ENCODE assay signal across 15 cellular contexts in the genomic region with DNA sequence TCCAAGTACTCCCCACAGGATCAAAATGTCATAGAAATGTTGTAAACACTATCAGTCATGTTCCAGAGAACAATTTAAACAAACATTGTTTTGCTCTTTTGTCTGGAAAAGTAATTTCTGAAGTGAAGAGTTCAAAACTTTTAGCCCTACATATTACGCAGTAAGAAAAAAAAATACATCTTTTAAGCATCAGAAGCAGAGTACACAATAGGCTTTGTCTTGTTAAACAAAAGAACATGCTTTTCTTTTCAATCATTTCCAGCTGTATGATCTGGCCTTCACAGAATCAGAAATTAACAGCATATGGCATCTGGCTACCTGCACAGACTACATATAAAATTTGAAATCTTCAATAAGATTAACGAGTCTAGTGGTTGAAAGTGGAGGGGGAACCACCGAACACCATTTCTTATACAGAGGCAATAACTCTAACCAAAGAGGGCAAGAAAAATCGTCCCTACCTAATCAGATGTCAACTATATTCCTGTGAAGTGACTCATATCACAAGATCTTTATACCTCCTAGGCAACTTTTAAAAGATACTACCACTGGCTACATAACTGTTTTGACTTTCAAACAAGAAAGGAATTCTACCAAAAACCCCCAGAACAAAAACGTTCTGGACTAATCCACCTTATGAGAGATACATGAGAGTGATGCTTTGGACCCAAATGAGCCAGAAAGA.
A peak's percentile ranks its signal among the peaks of the same experiment; 100 is the strongest.
DNase-seq lines count a peak whose midpoint lies in the region; ATAC-seq, FAIRE-seq and TF ChIP-seq lines count a peak whose summit lies in the region.
"Had no signal": no experiment of that assay in that cellular context is flagged by ENCODE, and none has a peak within 500 bp of the region (broad histone marks: within the 10 kb centered on the region; RNA-seq: fewer than 3 reads in every experiment).

No MANE protein-coding gene starts in this region.

- TF ChIP-seq CTCF in HEK293 (tag by site-specific recombination; IDR thresholded peaks at IDR 0.05), result no peak
- no peak for TF ChIP-seq CTCF in astrocyte (IDR thresholded peaks at IDR 0.05; ENCODE audit: insufficient read depth, low read depth, low read length)
- no peak for TF ChIP-seq CTCF in keratinocyte (optimal IDR thresholded peaks at IDR 0.05 in 1 of 3, IDR thresholded peaks at IDR 0.05 in 1 of 3, conservative IDR thresholded peaks at IDR 0.05 in 1 of 3; ENCODE audit: extremely low read depth in 1 of 3, insufficient read depth in 2 of 3, low read length in 3 of 3)
- no peak for TF ChIP-seq CTCF in breast epithelium (IDR thresholded peaks at IDR 0.05)

- H3K27ac Mint-ChIP-seq in astrocyte (ENCODE audit: unreplicated experiment), result no peak overlapping the region
- H3K27ac Mint-ChIP-seq: activated naive CD4-positive, alpha-beta T cell treated with anti-CD3 and anti-CD28 coated beads, Interleukin-2, amount 50 U/mL, for 24 hours; CD8-positive, alpha-beta memory T cell had no signal

- no peaks in the 10 kb centered on the region for H3K9me3 ChIP-seq in HEK293 (ENCODE audit: control insufficient read depth, insufficient read depth, low read depth, low read length)
- H3K9me3 ChIP-seq in astrocyte (ENCODE audit: insufficient read depth, low read depth, low read length), result no peaks in the 10 kb centered on the region
- no peaks in the 10 kb centered on the region for H3K9me3 ChIP-seq in keratinocyte (ENCODE audit: control insufficient read depth, low read depth, low read length)
- no peaks in the 10 kb centered on the region for H3K9me3 ChIP-seq in breast epithelium
- H3K9me3 ChIP-seq: Peyer's patch, right atrium auricular region had no signal

- CTCF ChIA-PET in HEK293 (lab: Yijun Ruan, JAX), result no interaction called here

- TF ChIP-seq POLR2A in breast epithelium (IDR thresholded peaks at IDR 0.05), result no peak

- H3K4me2 ChIP-seq in astrocyte (ENCODE audit: low read length), result no peak overlapping the region
- H3K4me2 ChIP-seq in keratinocyte (ENCODE audit: control insufficient read depth, extremely low read depth, insufficient read depth, low read depth, low read length), result no peak overlapping the region

- H3K27me3 Mint-ChIP-seq in astrocyte (ENCODE audit: low read depth, unreplicated experiment), result no peaks in the 10 kb centered on the region
- H3K27me3 Mint-ChIP-seq: activated naive CD4-positive, alpha-beta T cell treated with anti-CD3 and anti-CD28 coated beads, Interleukin-2, amount 50 U/mL, for 24 hours; CD8-positive, alpha-beta memory T cell had no signal

- no peak overlapping the region for H3K9ac ChIP-seq in astrocyte (ENCODE audit: low read length)
- no peak overlapping the region for H3K9ac ChIP-seq in keratinocyte (ENCODE audit: control insufficient read depth, extremely low read depth, insufficient read depth, low read length)

- H3K4me3 Mint-ChIP-seq in astrocyte (ENCODE audit: unreplicated experiment), result no peak overlapping the region
- H3K4me3 Mint-ChIP-seq: activated naive CD4-positive, alpha-beta T cell treated with anti-CD3 and anti-CD28 coated beads, Interleukin-2, amount 50 U/mL, for 24 hours; CD8-positive, alpha-beta memory T cell had no signal

- no peak overlapping the region for H3K4me3 ChIP-seq in HEK293 (ENCODE audit: low read depth, low read length)
- no peak overlapping the region for H3K4me3 ChIP-seq in astrocyte (ENCODE audit: insufficient read depth, low read depth, low read length)
- H3K4me3 ChIP-seq in keratinocyte (ENCODE audit: control insufficient read depth in 2 of 3, extremely low read depth in 1 of 3, insufficient read depth in 2 of 3, low read depth in 1 of 3, low read length in 3 of 3), result no peak overlapping the region
- H3K4me3 ChIP-seq in breast epithelium, result no peak overlapping the region
- H3K4me3 ChIP-seq: Peyer's patch, right atrium auricular region had no signal

- H3K4me1 ChIP-seq in HEK293 (ENCODE audit: control insufficient read depth, insufficient read depth, low read length) (peaks cover 9% of the 10 kb centered on the region), astrocyte (ENCODE audit: insufficient read depth, low read length) (no peaks in the 10 kb centered on the region), keratinocyte (ENCODE audit: control insufficient read depth, extremely low read depth, insufficient read depth, low read length) (peaks cover 8% of the 10 kb centered on the region), breast epithelium (no peaks in the 10 kb centered on the region)
- H3K4me1 ChIP-seq: Peyer's patch had no signal

- H3K27me3 ChIP-seq in astrocyte (ENCODE audit: insufficient read depth, low read length), result no peaks in the 10 kb centered on the region
- H3K27me3 ChIP-seq in keratinocyte (ENCODE audit: control insufficient read depth, extremely low read depth, insufficient read depth, low read length), result no peaks in the 10 kb centered on the region
- no peaks in the 10 kb centered on the region for H3K27me3 ChIP-seq in breast epithelium
- H3K27me3 ChIP-seq: Peyer's patch, right atrium auricular region had no signal

- no peak for ATAC-seq in GM18909 (IDR thresholded peaks at IDR 0.05; ENCODE audit: poor library complexity, unreplicated experiment)
- no peak for ATAC-seq in HG02938 (IDR thresholded peaks at IDR 0.05; ENCODE audit: unreplicated experiment)

- H3K27ac ChIP-seq in HEK293 (ENCODE audit: extremely low read depth, low read depth, low read length) (no peak overlapping the region), astrocyte (ENCODE audit: low read depth, low read length) (no peak overlapping the region), keratinocyte (ENCODE audit: control insufficient read depth, insufficient read depth, low read length) (no peak overlapping the region), breast epithelium (no peak overlapping the region)
- H3K27ac ChIP-seq: Peyer's patch, right atrium auricular region had no signal

- H3K4me1 Mint-ChIP-seq in astrocyte (ENCODE audit: low read depth, unreplicated experiment), result peaks cover 22% of the 10 kb centered on the region

- POLR2A ChIA-PET in HEK293 (lab: Yijun Ruan, JAX), result no interaction called here

- H4K20me1 ChIP-seq in astrocyte (ENCODE audit: insufficient read depth, low read length) (no peaks in the 10 kb centered on the region), keratinocyte (ENCODE audit: control insufficient read depth, extremely low read depth, insufficient read depth, low read length) (no peaks in the 10 kb centered on the region)

- H3K36me3 Mint-ChIP-seq in astrocyte (ENCODE audit: low read depth, unreplicated experiment), result peaks cover 2% of the 10 kb centered on the region

- H3K79me2 ChIP-seq in astrocyte (ENCODE audit: insufficient read depth, low read length) (no peaks in the 10 kb centered on the region), keratinocyte (ENCODE audit: control insufficient read depth, insufficient read depth, low read length) (no peaks in the 10 kb centered on the region)

- FAIRE-seq in astrocyte (lab: Jason Lieb, UNC) (peak; percentile 29), keratinocyte (lab: Jason Lieb, UNC) (no peak)

- no peaks in the 10 kb centered on the region for H3K36me3 ChIP-seq in HEK293 (ENCODE audit: control insufficient read depth in 2 of 2, insufficient read depth in 1 of 2, low read length in 2 of 2)
- no peaks in the 10 kb centered on the region for H3K36me3 ChIP-seq in astrocyte (ENCODE audit: insufficient read depth, low read length)
- H3K36me3 ChIP-seq in keratinocyte (ENCODE audit: control insufficient read depth in 2 of 2, extremely low read depth in 1 of 2, insufficient read depth in 2 of 2, low read length in 2 of 2), result no peaks in the 10 kb centered on the region
- no peaks in the 10 kb centered on the region for H3K36me3 ChIP-seq in breast epithelium
- H3K36me3 ChIP-seq: Peyer's patch, right atrium auricular region had no signal

- dilution Hi-C loops in keratinocyte (cut with MboI; ENCODE audit: extremely low pct_ligation_motif_present, low sequenced_read_pairs), result no loop called here

- no peaks in the 10 kb centered on the region for H3K9me3 Mint-ChIP-seq in astrocyte (ENCODE audit: unreplicated experiment)
- H3K9me3 Mint-ChIP-seq: activated naive CD4-positive, alpha-beta T cell treated with anti-CD3 and anti-CD28 coated beads, Interleukin-2, amount 50 U/mL, for 24 hours; CD8-positive, alpha-beta memory T cell had no signal

- peaks cover 2% of the 10 kb centered on the region for H3K9me1 ChIP-seq in keratinocyte (ENCODE audit: control insufficient read depth, extremely low read depth, insufficient read depth, low read length)

- DNase-seq in A172 (ENCODE audit: low spot score) (peak; percentile 60), astrocyte (ENCODE audit: low read depth) (peak; percentile 44), keratinocyte (ENCODE audit: low read depth, low spot score) (peak; percentile 1), breast epithelium (ENCODE audit: low spot score in 2 of 2) (no peak), NCI-H748 treated with DMSO at 0.1 percent for 48 hours (lab: John Stamatoyannopoulos, UW) (no peak)
- DNase-seq: CD8-positive, alpha-beta memory T cell; midbrain; NCI-H1930; NCI-H774; Peyer's patch had no signal

- H2AFZ ChIP-seq in astrocyte (ENCODE audit: low read depth, low read length) (no peak overlapping the region), keratinocyte (ENCODE audit: control insufficient read depth, low read length) (no peak overlapping the region)

- intact Hi-C loops in breast epithelium (cut with DNase I; ENCODE audit: low total_unique reads), result no loop called here

TF ChIP-seq in HEK293, 187 proteins besides CTCF, POLR2A, EP300 and RAD21 (continues in another document):
- TF ChIP-seq ZNF521 (tag by site-specific recombination; IDR thresholded peaks at IDR 0.05) (no peak), ZNF239 (tag by site-specific recombination; IDR thresholded peaks at IDR 0.05) (no peak), TCF7L2 (IDR thresholded peaks at IDR 0.05; ENCODE audit: borderline replicate concordance, low read depth, low read length) (no peak), ZNF274 (IDR thresholded peaks at IDR 0.05; ENCODE audit: low read length) (no peak), ZNF274 (tag by site-specific recombination; IDR thresholded peaks at IDR 0.05; ENCODE audit: borderline replicate concordance) (no peak), ZNF174 (tag by site-specific recombination; IDR thresholded peaks at IDR 0.05) (no peak), ZNF146 (tag by site-specific recombination; IDR thresholded peaks at IDR 0.05) (no peak), FEZF1 (tag by site-specific recombination; IDR thresholded peaks at IDR 0.05) (peak; percentile 40), OSR2 (tag by site-specific recombination; IDR thresholded peaks at IDR 0.05) (no peak)
- TF ChIP-seq, protein P1, sequence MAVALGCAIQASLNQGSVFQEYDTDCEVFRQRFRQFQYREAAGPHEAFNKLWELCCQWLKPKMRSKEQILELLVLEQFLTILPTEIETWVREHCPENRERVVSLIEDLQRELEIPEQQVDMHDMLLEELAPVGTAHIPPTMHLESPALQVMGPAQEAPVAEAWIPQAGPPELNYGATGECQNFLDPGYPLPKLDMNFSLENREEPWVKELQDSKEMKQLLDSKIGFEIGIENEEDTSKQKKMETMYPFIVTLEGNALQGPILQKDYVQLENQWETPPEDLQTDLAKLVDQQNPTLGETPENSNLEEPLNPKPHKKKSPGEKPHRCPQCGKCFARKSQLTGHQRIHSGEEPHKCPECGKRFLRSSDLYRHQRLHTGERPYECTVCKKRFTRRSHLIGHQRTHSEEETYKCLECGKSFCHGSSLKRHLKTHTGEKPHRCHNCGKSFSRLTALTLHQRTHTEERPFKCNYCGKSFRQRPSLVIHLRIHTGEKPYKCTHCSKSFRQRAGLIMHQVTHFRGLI (tag by site-specific recombination; IDR thresholded peaks at IDR 0.05), result no peak

Comparison
In these comparisons a context has a peak if more than half of its experiments do, and no peak if none do; other contexts are left out.
1. DNase-seq: peak in A172 (single experiment), astrocyte (single experiment) and keratinocyte (single experiment); none in breast epithelium (0 of 2) and NCI-H748 treated with DMSO at 0.1 percent for 48 hours (single experiment).